Comparison of ENCODE assay signal across 9 cellular contexts in genomic region chr7:98399462-98399861, GRCh38. TPM values are rescaled to one million over a fixed set of nuclear protein-coding genes. Genes with fewer than 3 reads are reported as not detected.
A peak's percentile ranks its signal among the peaks of the same experiment; 100 is the strongest.
DNase-seq lines count a peak whose midpoint lies in the region; TF ChIP-seq lines count a peak whose summit lies in the region.
"Had no signal": no experiment of that assay in that cellular context is flagged by ENCODE, and none has a peak within 500 bp of the region (broad histone marks: within the 10 kb centered on the region; RNA-seq: fewer than 3 reads in every experiment).

No MANE protein-coding gene starts in this region.

- no peak overlapping the region for H3K27ac Mint-ChIP-seq in neural crest cell (ENCODE audit: unreplicated experiment)

- no peaks in the 10 kb centered on the region for H3K4me1 ChIP-seq in endocrine pancreas (ENCODE audit: control insufficient read depth, insufficient read depth, low read length)

- no peaks in the 10 kb centered on the region for H3K36me3 Mint-ChIP-seq in neural crest cell (ENCODE audit: low read depth)

- peak overlapping the region; percentile 67 for H3K4me3 Mint-ChIP-seq in neural crest cell

- peaks cover 5% of the 10 kb centered on the region for H3K4me1 Mint-ChIP-seq in neural crest cell

- H3K27me3 Mint-ChIP-seq in neural crest cell (ENCODE audit: low read depth), result peaks cover 61% of the 10 kb centered on the region

- no peak overlapping the region for H3K9ac ChIP-seq in endocrine pancreas (ENCODE audit: control insufficient read depth, insufficient read depth, low read length)

- peak overlapping the region; percentile 54 for H3K4me3 ChIP-seq in endocrine pancreas (ENCODE audit: control insufficient read depth, insufficient read depth, low read length)

- no peaks in the 10 kb centered on the region for H3K27me3 ChIP-seq in endocrine pancreas (ENCODE audit: control insufficient read depth, insufficient read depth, low read length)

- peak; percentile 14 for DNase-seq in ELR (ENCODE audit: low read depth)
- DNase-seq in NCI-H526 treated with DMSO at 0.1 percent for 48 hours (lab: John Stamatoyannopoulos, UW), result peak; percentile 74
- no peak for DNase-seq in neural crest cell (ENCODE audit: low read depth, low spot score)
- DNase-seq in AG08396 (ENCODE audit: low spot score), result no peak
- no peak for DNase-seq in Kasumi-1 (lab: John Stamatoyannopoulos, UW)
- no peak for DNase-seq in GF-D8 (lab: John Stamatoyannopoulos, UW)
- DNase-seq in NCI-H2081 treated with DMSO at 0.1 percent for 48 hours (lab: John Stamatoyannopoulos, UW), result no peak
- DNase-seq: NCI-H2107 had no signal

- no peaks in the 10 kb centered on the region for H3K9me3 ChIP-seq in endocrine pancreas (ENCODE audit: control insufficient read depth, low read length)

- no peaks in the 10 kb centered on the region for H3K9me3 Mint-ChIP-seq in neural crest cell

- H3K36me3 ChIP-seq in endocrine pancreas (ENCODE audit: control insufficient read depth, insufficient read depth, low read length), result no peaks in the 10 kb centered on the region

- no peak for TF ChIP-seq CTCF in neural crest cell (conservative IDR thresholded peaks at IDR 0.05)

RNA-seq across cellular contexts. Expression of gene BAIAP2L1, which starts 1.4 kb away (rescaled TPM):
- 1.5 and 2.1 TPM in 2 replicates for total RNA-seq in neural crest cell

Comparison
In these comparisons a context has a peak if more than half of its experiments do, and no peak if none do; other contexts are left out.
1. DNase-seq: peak in ELR (single experiment) and NCI-H526 treated with DMSO at 0.1 percent for 48 hours (single experiment); none in neural crest cell (single experiment), AG08396 (single experiment), Kasumi-1 (0 of 2), GF-D8 (single experiment) and NCI-H2081 treated with DMSO at 0.1 percent for 48 hours (single experiment).